Comparison of ENCODE assay signal across 13 cellular contexts in genomic region chr2:201470821-201471731, GRCh38. TPM values are rescaled to one million over a fixed set of nuclear protein-coding genes. Genes with fewer than 3 reads are reported as not detected.
DNase-seq lines count a peak whose midpoint lies in the region; ATAC-seq, FAIRE-seq and TF ChIP-seq lines count a peak whose summit lies in the region.
"Had no signal": no experiment of that assay in that cellular context is flagged by ENCODE, and none has a peak within 500 bp of the region (broad histone marks: within the 10 kb centered on the region; RNA-seq: fewer than 3 reads in every experiment).

No MANE protein-coding gene starts in this region.

- H3K9ac ChIP-seq in HepG2 (ENCODE audit: insufficient read depth, low read depth, low read length), result no peak overlapping the region

- no peak overlapping the region for H3K4me3 ChIP-seq in HepG2 (replicated peaks in 1 of 3; ENCODE audit: insufficient read depth in 1 of 3, low read depth in 2 of 3, low read length in 3 of 3)
- no peak overlapping the region for H3K4me3 ChIP-seq in right lobe of liver
- no peak overlapping the region for H3K4me3 ChIP-seq in bronchial epithelial cell (ENCODE audit: low read depth, low read length)
- H3K4me3 ChIP-seq: stomach had no signal

- 91% methylated on average over 9 of the region's 9 CpGs for WGBS in HepG2 (ENCODE audit: low lambda C conversion rate)
- 74% methylated on average over 7 of the region's 9 CpGs for WGBS in right lobe of liver (ENCODE audit: insufficient coverage, low coverage, low lambda C conversion rate, missing lambda C conversion rate)

- H3K36me3 ChIP-seq in HepG2 (replicated peaks in 1 of 2; ENCODE audit: control insufficient read depth in 1 of 2, insufficient read depth in 2 of 2, low read length in 2 of 2) (peaks cover 4 to 73% of the 10 kb centered on the region in 2 experiments), right lobe of liver (peaks cover 0 to 53% (median 21%) of the 10 kb centered on the region in 4 donors), bronchial epithelial cell (ENCODE audit: control insufficient read depth, insufficient read depth, low read length) (peaks cover 2% of the 10 kb centered on the region)

- intact Hi-C loops in HepG2 (cut with micrococcal nuclease; ENCODE audit: unreplicated experiment), result no loop called here
- intact Hi-C loops in right lobe of liver (cut with DNase I), result no loop called here
- intact Hi-C loops in left ventricle myocardium superior (cut with micrococcal nuclease), result no loop called here

- no peaks in the 10 kb centered on the region for H4K20me1 ChIP-seq in HepG2 (ENCODE audit: insufficient read depth, low read length)

- no peak for TF ChIP-seq EP300 in HepG2 (IDR thresholded peaks at IDR 0.05; ENCODE audit: low read depth in 2 of 2, low read length in 2 of 2)
- no peak for TF ChIP-seq EP300 in HepG2 (CRISPR knock-in tag; IDR thresholded peaks at IDR 0.05; ENCODE audit: borderline replicate concordance)

- BruUV-seq in HepG2 (replicated peaks; lab: Mats Ljungman, UMichigan), result no TSS peak

- TF ChIP-seq POLR2A in HepG2 (IDR thresholded peaks at IDR 0.05; ENCODE audit: insufficient read depth in 1 of 2, low read depth in 2 of 2, low read length in 2 of 2), result no peak
- no peak for TF ChIP-seq POLR2A in right lobe of liver (IDR thresholded peaks at IDR 0.05)

- H3K27me3 ChIP-seq in HepG2 (ENCODE audit: control insufficient read depth in 1 of 2, insufficient read depth in 2 of 2, low read length in 2 of 2) (no peaks in the 10 kb centered on the region), right lobe of liver (no peaks in the 10 kb centered on the region), bronchial epithelial cell (ENCODE audit: control insufficient read depth, insufficient read depth, low read length) (no peaks in the 10 kb centered on the region)
- H3K27me3 ChIP-seq: stomach had no signal

- no peak overlapping the region for H3K4me2 ChIP-seq in HepG2 (ENCODE audit: low read depth, low read length)

- POLR2A ChIA-PET in HepG2 (lab: Yijun Ruan, JAX), result no interaction called here

- no peaks in the 10 kb centered on the region for H3K79me2 ChIP-seq in HepG2 (ENCODE audit: insufficient read depth, low read length)

- H3K4me1 ChIP-seq in HepG2 (ENCODE audit: insufficient read depth, low read length) (no peaks in the 10 kb centered on the region), right lobe of liver (no peaks in the 10 kb centered on the region)

- TF ChIP-seq RAD21 in HepG2 (CRISPR knock-in tag; IDR thresholded peaks at IDR 0.05), result no peak

- H3K27ac ChIP-seq in HepG2 (ENCODE audit: extremely low read length, insufficient read depth, low read length) (no peak overlapping the region), right lobe of liver (no peak overlapping the region)
- H3K27ac ChIP-seq: stomach had no signal

- peak; percentile 85 for ATAC-seq in HepG2
- ATAC-seq in right lobe of liver, result no peak
- peak; percentile 85 for ATAC-seq in left ventricle myocardium superior
- no peak for ATAC-seq in HG03135 (IDR thresholded peaks at IDR 0.05; ENCODE audit: unreplicated experiment)
- ATAC-seq in activated CD4-positive, CD25-positive, alpha-beta regulatory T cell treated with anti-CD3 and anti-CD28 coated beads, Interleukin-2, amount 50 U/mL, for 24 hours, result no peak

- peak; percentile 22; the same call in 1 of the 2 replicates for TF ChIP-seq CTCF in HepG2 (CRISPR knock-in tag; IDR thresholded peaks at IDR 0.05)
- TF ChIP-seq CTCF in right lobe of liver (IDR thresholded peaks at IDR 0.05), result no peak
- no peak for TF ChIP-seq CTCF in bronchial epithelial cell (IDR thresholded peaks at IDR 0.05; ENCODE audit: insufficient read depth, low read length, severe bottlenecking)

- DNase-seq in HepG2 (ENCODE audit: low spot score) (no peak), right lobe of liver (no peak), bronchial epithelial cell (ENCODE audit: low read depth) (peak; percentile 38), left ventricle myocardium superior (peak; percentile 39), HTR-8/SVneo (ENCODE audit: insufficient read length, low spot score) (no peak), NCI-H774 (lab: John Stamatoyannopoulos, UW) (no peak)
- DNase-seq: activated B cell treated with CpG ODN at 0.5 μM for 24 hours; activated naive CD4-positive, alpha-beta T cell treated with anti-CD3 and anti-CD28 coated beads, Interleukin-2, amount 10 ng/mL, durations not matched to agents 7 days and 5 days; NCI-H1092; stomach; SW 1271 had no signal

- H3K9me3 ChIP-seq in HepG2 (ENCODE audit: low read length) (no peaks in the 10 kb centered on the region), right lobe of liver (no peaks in the 10 kb centered on the region)
- H3K9me3 ChIP-seq: stomach had no signal

- H2AFZ ChIP-seq in HepG2 (ENCODE audit: low read length), result no peak overlapping the region

- FAIRE-seq in HepG2 (lab: Jason Lieb, UNC) (no peak), bronchial epithelial cell (lab: Jason Lieb, UNC) (no peak), HTR-8/SVneo (lab: Jason Lieb, UNC) (no peak)

- in situ Hi-C loops in HepG2 (cut with HindIII; ENCODE audit: extremely low pct_ligation_motif_present, low pct_unique_long_range_greater_than_20kb), result no loop called here

- CTCF ChIA-PET in HepG2 (lab: Yijun Ruan, JAX; ENCODE audit: low intra/inter-chr PET ratio, low total read pairs), result no interaction called here

RNA-seq across cellular contexts. Expression of gene STRADB, which starts 19.5 kb away (rescaled TPM):
- total RNA-seq in HepG2 (2016; rRNA removed; fragmentation: Illumina TruSeq; extraction: Trizol) (66.6 and 73.8 TPM in 2 replicates), right lobe of liver (10 to 100 TPM; 44.2 to 71.6 (median 63.4) TPM), bronchial epithelial cell (11.3 and 21.3 TPM in 2 replicates), left ventricle myocardium superior (81.4 TPM)
- total RNA-seq in HepG2 (2016; cell fraction: cytosol; rRNA removed; fragmentation: Illumina TruSeq; extraction: Trizol; ENCODE audit: low read depth), result 155 and 168 TPM in 2 replicates
- total RNA-seq in HepG2 (2016; cell fraction: insoluble cytoplasmic fraction; rRNA removed; fragmentation: Illumina TruSeq; extraction: Trizol), result 65.4 and 69.5 TPM in 2 replicates
- 248 and 275 TPM in 2 replicates for total RNA-seq in HepG2 (2016; cell fraction: membrane; rRNA removed; fragmentation: Illumina TruSeq; extraction: Trizol)
- 48.5 and 52.0 TPM in 2 replicates for total RNA-seq in HepG2 (2016; cell fraction: nucleus; rRNA removed; fragmentation: Illumina TruSeq; extraction: Trizol)
- polyA plus RNA-seq in HepG2 (2011; rRNA removed), result 28.6 and 34.1 TPM in 2 replicates
- 14.8 and 23.2 TPM in 2 replicates for polyA plus RNA-seq in HepG2 (2011; cell fraction: cytosol; rRNA removed)
- polyA plus RNA-seq in HepG2 (2011; cell fraction: nucleus; rRNA removed), result 14.3 and 19.5 TPM in 2 replicates
- polyA plus RNA-seq in HepG2 (2012), result 28.1 and 39.7 TPM in 2 replicates
- polyA plus RNA-seq in HepG2 (2016; cell fraction: cytosol; fragmentation: Illumina TruSeq; extraction: Trizol; ENCODE audit: low read depth), result 187 and 197 TPM in 2 replicates
- 78.3 and 87.0 TPM in 2 replicates for polyA plus RNA-seq in HepG2 (2016; cell fraction: insoluble cytoplasmic fraction; fragmentation: Illumina TruSeq; extraction: Trizol; ENCODE audit: low read depth)
- polyA plus RNA-seq in HepG2 (2016; cell fraction: membrane; fragmentation: Illumina TruSeq; extraction: Trizol; ENCODE audit: low read depth), result 257 and 275 TPM in 2 replicates
- 78.8 and 84.3 TPM in 2 replicates for polyA plus RNA-seq in HepG2 (2016; cell fraction: nucleus; fragmentation: Illumina TruSeq; extraction: Trizol; ENCODE audit: insufficient read depth, low read depth)
- 6.0 and 24.6 TPM in 2 replicates for polyA minus RNA-seq in HepG2 (2011; rRNA and poly(A)+ RNA removed; ENCODE audit: low replicate concordance)
- 13.8 and 19.3 TPM in 2 replicates for polyA minus RNA-seq in HepG2 (2011; cell fraction: cytosol; rRNA and poly(A)+ RNA removed)
- polyA minus RNA-seq in HepG2 (2011; cell fraction: nucleus; rRNA and poly(A)+ RNA removed), result 24.5 and 27.1 TPM in 2 replicates

RNA-seq across cellular contexts. Expression of gene TRAK2, which starts 19.8 kb away (rescaled TPM):
- total RNA-seq in HepG2 (2016; rRNA removed; fragmentation: Illumina TruSeq; extraction: Trizol) (21.0 and 32.4 TPM in 2 replicates), right lobe of liver (10 to 100 TPM; 13.3 to 18.4 (median 14.2) TPM), bronchial epithelial cell (9.2 and 12.7 TPM in 2 replicates), left ventricle myocardium superior (202 TPM)
- 7.5 and 7.9 TPM in 2 replicates for total RNA-seq in HepG2 (2016; cell fraction: cytosol; rRNA removed; fragmentation: Illumina TruSeq; extraction: Trizol; ENCODE audit: low read depth)
- total RNA-seq in HepG2 (2016; cell fraction: insoluble cytoplasmic fraction; rRNA removed; fragmentation: Illumina TruSeq; extraction: Trizol), result 19.5 and 29.4 TPM in 2 replicates
- total RNA-seq in HepG2 (2016; cell fraction: membrane; rRNA removed; fragmentation: Illumina TruSeq; extraction: Trizol), result 30.0 and 33.2 TPM in 2 replicates
- total RNA-seq in HepG2 (2016; cell fraction: nucleus; rRNA removed; fragmentation: Illumina TruSeq; extraction: Trizol), result 26.8 and 28.3 TPM in 2 replicates
- polyA plus RNA-seq in HepG2 (2011; rRNA removed), result 7.7 and 8.9 TPM in 2 replicates
- polyA plus RNA-seq in HepG2 (2011; cell fraction: cytosol; rRNA removed), result 4.1 and 6.4 TPM in 2 replicates
- polyA plus RNA-seq in HepG2 (2011; cell fraction: nucleus; rRNA removed), result 9.3 and 10.7 TPM in 2 replicates
- polyA plus RNA-seq in HepG2 (2012), result 7.2 and 8.6 TPM in 2 replicates
- 3.4 and 4.8 TPM in 2 replicates for polyA plus RNA-seq in HepG2 (2016; cell fraction: cytosol; fragmentation: Illumina TruSeq; extraction: Trizol; ENCODE audit: low read depth)
- polyA plus RNA-seq in HepG2 (2016; cell fraction: insoluble cytoplasmic fraction; fragmentation: Illumina TruSeq; extraction: Trizol; ENCODE audit: low read depth), result 15.6 and 16.6 TPM in 2 replicates
- 11.2 and 11.7 TPM in 2 replicates for polyA plus RNA-seq in HepG2 (2016; cell fraction: membrane; fragmentation: Illumina TruSeq; extraction: Trizol; ENCODE audit: low read depth)
- 16.4 and 17.3 TPM in 2 replicates for polyA plus RNA-seq in HepG2 (2016; cell fraction: nucleus; fragmentation: Illumina TruSeq; extraction: Trizol; ENCODE audit: insufficient read depth, low read depth)
- polyA minus RNA-seq in HepG2 (2011; rRNA and poly(A)+ RNA removed; ENCODE audit: low replicate concordance), result 11.7 and 20.5 TPM in 2 replicates
- 8.0 and 9.8 TPM in 2 replicates for polyA minus RNA-seq in HepG2 (2011; cell fraction: cytosol; rRNA and poly(A)+ RNA removed)
- polyA minus RNA-seq in HepG2 (2011; cell fraction: nucleus; rRNA and poly(A)+ RNA removed), result 45.7 and 50.8 TPM in 2 replicates

Comparison
In these comparisons a context has a peak if more than half of its experiments do, and no peak if none do; other contexts are left out.
1. ATAC-seq: peak in HepG2 (single experiment) and left ventricle myocardium superior (single experiment); none in right lobe of liver (0 of 4), HG03135 (single experiment) and activated CD4-positive, CD25-positive, alpha-beta regulatory T cell treated with anti-CD3 and anti-CD28 coated beads, Interleukin-2, amount 50 U/mL, for 24 hours (0 of 2).
2. DNase-seq: peak in bronchial epithelial cell (single experiment) and left ventricle myocardium superior (single experiment); none in HepG2 (single experiment), right lobe of liver (0 of 3), HTR-8/SVneo (single experiment) and NCI-H774 (single experiment).